17 cellular contexts compared by ENCODE assay signal in genomic region chr13:66128201-66128600, GRCh38.
DNase-seq lines count a peak whose midpoint lies in the region; ATAC-seq and TF ChIP-seq lines count a peak whose summit lies in the region.
"Had no signal": no experiment of that assay in that cellular context is flagged by ENCODE, and none has a peak within 500 bp of the region (broad histone marks: within the 10 kb centered on the region; RNA-seq: fewer than 3 reads in every experiment).

No MANE protein-coding gene starts in this region.

- no peak overlapping the region for H3K27ac Mint-ChIP-seq in activated T-cell treated with anti-CD3 and anti-CD28 coated beads, Interleukin-2, amount 50 U/mL, for 72 hours
- H3K27ac Mint-ChIP-seq: CD8-positive, alpha-beta T cell; T-helper 1 cell treated with Interleukin-12 subunit alpha and Interleukin-12 subunit beta and Interleukin-4 antibody, amounts not matched to agents 30 μg/mL and 1 μg/mL, for 36 hours had no signal

- WGBS in aorta, 2 donors: 82 to 92% methylated on average over 1 of the region's 1 CpG

- H4K20me1 ChIP-seq in KMS-11 (ENCODE audit: insufficient read depth): no peaks in the 10 kb centered on the region

- ATAC-seq in GM18909 (IDR thresholded peaks at IDR 0.05; ENCODE audit: poor library complexity, unreplicated experiment): peak; percentile 36
- ATAC-seq in GM21619 (IDR thresholded peaks at IDR 0.05; ENCODE audit: unreplicated experiment): peak; percentile 19
- ATAC-seq in HG02981 (IDR thresholded peaks at IDR 0.05; ENCODE audit: unreplicated experiment): peak; percentile 37
- ATAC-seq in aorta (ENCODE audit: low FRiP score): no peak
- no peak for ATAC-seq in activated T-cell treated with anti-CD3 and anti-CD28 coated beads, Interleukin-2, amount 50 U/mL, for 72 hours (replicated peaks in 1 of 2)
- ATAC-seq in HG02870 (IDR thresholded peaks at IDR 0.05; ENCODE audit: unreplicated experiment): no peak
- ATAC-seq: CD8-positive, alpha-beta T cell had no signal

- H3K27ac ChIP-seq in KMS-11 (peak overlapping the region; percentile 33; the same call in 1 of the 2 replicates), aorta (ENCODE audit: low read depth in 1 of 2, low read length in 2 of 2) (no peak overlapping the region)

- H3K79me2 ChIP-seq in KMS-11 (ENCODE audit: insufficient read depth, low read depth): no peaks in the 10 kb centered on the region

- H3K4me2 ChIP-seq in KMS-11: peak overlapping the region; percentile 45

- intact Hi-C loops in aorta (cut with DNase I): no loop called here

- no peaks in the 10 kb centered on the region for H3K36me3 ChIP-seq in KMS-11 (ENCODE audit: insufficient read depth)
- H3K36me3 ChIP-seq in aorta (ENCODE audit: control insufficient read depth in 1 of 2, insufficient read depth in 2 of 2, low read length in 1 of 2): no peaks in the 10 kb centered on the region
- H3K36me3 ChIP-seq: BE2C had no signal

- H3K4me1 ChIP-seq in KMS-11 (ENCODE audit: low read depth, poor library complexity, severe bottlenecking) (peaks cover 20% of the 10 kb centered on the region), aorta (ENCODE audit: control insufficient read depth in 1 of 2, insufficient read depth in 2 of 2, low read length in 2 of 2) (no peaks in the 10 kb centered on the region)
- H3K4me1 ChIP-seq: BE2C had no signal

- H3K9ac ChIP-seq in KMS-11: no peak overlapping the region

- H3K27me3 Mint-ChIP-seq in activated T-cell treated with anti-CD3 and anti-CD28 coated beads, Interleukin-2, amount 50 U/mL, for 72 hours (ENCODE audit: low read depth): no peaks in the 10 kb centered on the region

- H3K9me3 Mint-ChIP-seq in activated T-cell treated with anti-CD3 and anti-CD28 coated beads, Interleukin-2, amount 50 U/mL, for 72 hours: peaks cover 2 to 7% of the 10 kb centered on the region in 2 donors
- H3K9me3 Mint-ChIP-seq: T-helper 1 cell treated with Interleukin-12 subunit alpha and Interleukin-12 subunit beta and Interleukin-4 antibody, amounts not matched to agents 30 μg/mL and 1 μg/mL, for 36 hours had no signal

- H3K4me3 Mint-ChIP-seq in activated T-cell treated with anti-CD3 and anti-CD28 coated beads, Interleukin-2, amount 50 U/mL, for 72 hours: no peak overlapping the region
- H3K4me3 Mint-ChIP-seq: CD8-positive, alpha-beta T cell; T-helper 1 cell treated with Interleukin-12 subunit alpha and Interleukin-12 subunit beta and Interleukin-4 antibody, amounts not matched to agents 30 μg/mL and 1 μg/mL, for 36 hours had no signal

- no peak overlapping the region for H2AFZ ChIP-seq in KMS-11 (ENCODE audit: low read depth)

- no peaks in the 10 kb centered on the region for H3K36me3 Mint-ChIP-seq in activated T-cell treated with anti-CD3 and anti-CD28 coated beads, Interleukin-2, amount 50 U/mL, for 72 hours (ENCODE audit: insufficient read depth in 2 of 2)
- H3K36me3 Mint-ChIP-seq: CD8-positive, alpha-beta T cell had no signal

- no peak for DNase-seq in HT-29 (ENCODE audit: low spot score)
- DNase-seq in aorta: no peak
- no peak for DNase-seq in activated T-cell treated with anti-CD3 and anti-CD28 coated beads, Interleukin-2, amount 50 U/mL, for 72 hours
- DNase-seq: BE2C; CD8-positive, alpha-beta T cell; HCEC 1CT; Kasumi-1; NCI-H1417; NCI-H1930; NCI-H2171 treated with DMSO at 0.1 percent for 48 hours; SHP77 had no signal

- H3K4me3 ChIP-seq in KMS-11 (IDR thresholded peaks at IDR 0.05; ENCODE audit: insufficient read depth, low read depth, low read length) (no peak overlapping the region), aorta (ENCODE audit: low read length in 2 of 2) (no peak overlapping the region)

- TF ChIP-seq CTCF in KMS-11 (conservative IDR thresholded peaks at IDR 0.05; ENCODE audit: low read depth, low read length): no peak

- H3K27me3 ChIP-seq in KMS-11 (ENCODE audit: insufficient read depth, low read depth) (no peaks in the 10 kb centered on the region), aorta (ENCODE audit: control insufficient read depth in 1 of 2, insufficient read depth in 2 of 2, low read length in 1 of 2) (no peaks in the 10 kb centered on the region)
- H3K27me3 ChIP-seq: BE2C had no signal

- H3K4me1 Mint-ChIP-seq in activated T-cell treated with anti-CD3 and anti-CD28 coated beads, Interleukin-2, amount 50 U/mL, for 72 hours (ENCODE audit: low read depth): no peaks in the 10 kb centered on the region

- H3K9me3 ChIP-seq in aorta (ENCODE audit: control insufficient read depth, low read length): no peaks in the 10 kb centered on the region
- H3K9me3 ChIP-seq: BE2C had no signal

Comparison
In these comparisons a context has a peak if more than half of its experiments do, and no peak if none do; other contexts are left out.
1. ATAC-seq: peak in GM18909 (single experiment), GM21619 (single experiment) and HG02981 (single experiment); none in aorta (single experiment), activated T-cell treated with anti-CD3 and anti-CD28 coated beads, Interleukin-2, amount 50 U/mL, for 72 hours (0 of 2) and HG02870 (single experiment).